In genomic region chr15:31235298-31236183, GRCh38 we compare ENCODE assay signal across 8 cellular contexts.
A peak's percentile ranks its signal among the peaks of the same experiment; 100 is the strongest.
DNase-seq lines count a peak whose midpoint lies in the region; ATAC-seq and TF ChIP-seq lines count a peak whose summit lies in the region.

No MANE protein-coding gene starts in this region.

- WGBS in lower leg skin, 2 donors = 66 to 71% methylated on average over 20 of the region's 20 CpGs

- in situ Hi-C loops in KBM-7 (cut with MboI; ENCODE audit: low pct_unique_long_range_greater_than_20kb, low sequenced_read_pairs) = no loop called here

- H3K4me3 ChIP-seq in OCI-LY1 (ENCODE audit: low read depth, low read length, poor library complexity, severe bottlenecking) (no peak overlapping the region), lower leg skin (ENCODE audit: low read depth, poor library complexity, severe bottlenecking) (no peak overlapping the region)

- H3K27ac ChIP-seq in OCI-LY1 (ENCODE audit: low read depth, low read length, poor library complexity, severe bottlenecking) = peak overlapping the region; percentile 72
- H3K27ac ChIP-seq in temporal lobe (ENCODE audit: low read depth, low read length) = peak overlapping the region; percentile 48

- no peaks in the 10 kb centered on the region for H3F3A ChIP-seq in OCI-LY1 (ENCODE audit: insufficient read depth, low read length)

- peak overlapping the region; percentile 26; the same call in 1 of the 2 replicates for H3K9ac ChIP-seq in OCI-LY1 (ENCODE audit: low read length)

- H3K4me2 ChIP-seq in OCI-LY1 (ENCODE audit: low read length) = peak overlapping the region; percentile 32

- peak; percentile 50 for ATAC-seq in HG03045 (IDR thresholded peaks at IDR 0.05; ENCODE audit: unreplicated experiment)
- ATAC-seq in Right ventricle myocardium inferior = peak; percentile 65
- ATAC-seq in GM19035 (IDR thresholded peaks at IDR 0.05; ENCODE audit: unreplicated experiment) = no peak

- no peaks in the 10 kb centered on the region for H4K20me1 ChIP-seq in OCI-LY1 (ENCODE audit: insufficient read depth, low read length)

- TF ChIP-seq CTCF in OCI-LY1 (IDR thresholded peaks at IDR 0.05; ENCODE audit: low read length) (no peak), lower leg skin (IDR thresholded peaks at IDR 0.05) (no peak)

- no peaks in the 10 kb centered on the region for H3K36me3 ChIP-seq in OCI-LY1 (ENCODE audit: insufficient read depth, low read length)

- H2AFZ ChIP-seq in OCI-LY1 (ENCODE audit: low read length) = 0 out of 2 replicates have a peak overlapping the region, but pooled peaks have one; percentile 0

- H3K27me3 ChIP-seq in OCI-LY1 (ENCODE audit: insufficient read depth, low read length) = no peaks in the 10 kb centered on the region

- H3K79me2 ChIP-seq in OCI-LY1 (ENCODE audit: insufficient read depth, low read length) = no peaks in the 10 kb centered on the region

- TF ChIP-seq POLR2A in lower leg skin (IDR thresholded peaks at IDR 0.05) = no peak

- no peaks in the 10 kb centered on the region for H3K9me3 ChIP-seq in OCI-LY1 (ENCODE audit: low read length)

- intact Hi-C loops in Right ventricle myocardium inferior (cut with DNase I) = loop anchor here (1.0 to 2.0 kb wide), 2 partner anchors 21 to 91 kb away; partner anchors contain the start of gene KLF13
- intact Hi-C loops in lower leg skin (cut with DNase I; ENCODE audit: low total_unique reads) = loop anchor here (10.0 kb wide), 1 partner anchor 59 kb away; no protein-coding TSS in a partner anchor

- no peaks in the 10 kb centered on the region for H3K9me2 ChIP-seq in OCI-LY1 (ENCODE audit: low read depth, low read length)

- DNase-seq in DMS 273 treated with DMSO at 0.1 percent for 48 hours (lab: John Stamatoyannopoulos, UW) (peak; percentile 26), Right ventricle myocardium inferior (ENCODE audit: missing footprints) (peak; percentile 80), KBM-7 (no peak), lower leg skin (ENCODE audit: low spot score in 2 of 2) (no peak)

- peaks cover 46% of the 10 kb centered on the region for H3K4me1 ChIP-seq in OCI-LY1 (ENCODE audit: insufficient read depth, low read length, severe bottlenecking)

Comparison
In these comparisons a context has a peak if more than half of its experiments do, and no peak if none do; other contexts are left out.
1. DNase-seq: peak in DMS 273 treated with DMSO at 0.1 percent for 48 hours (single experiment) and Right ventricle myocardium inferior (single experiment); none in KBM-7 (single experiment) and lower leg skin (0 of 2).